Comparison of ENCODE assay signal across 8 cellular contexts in the genomic region with DNA sequence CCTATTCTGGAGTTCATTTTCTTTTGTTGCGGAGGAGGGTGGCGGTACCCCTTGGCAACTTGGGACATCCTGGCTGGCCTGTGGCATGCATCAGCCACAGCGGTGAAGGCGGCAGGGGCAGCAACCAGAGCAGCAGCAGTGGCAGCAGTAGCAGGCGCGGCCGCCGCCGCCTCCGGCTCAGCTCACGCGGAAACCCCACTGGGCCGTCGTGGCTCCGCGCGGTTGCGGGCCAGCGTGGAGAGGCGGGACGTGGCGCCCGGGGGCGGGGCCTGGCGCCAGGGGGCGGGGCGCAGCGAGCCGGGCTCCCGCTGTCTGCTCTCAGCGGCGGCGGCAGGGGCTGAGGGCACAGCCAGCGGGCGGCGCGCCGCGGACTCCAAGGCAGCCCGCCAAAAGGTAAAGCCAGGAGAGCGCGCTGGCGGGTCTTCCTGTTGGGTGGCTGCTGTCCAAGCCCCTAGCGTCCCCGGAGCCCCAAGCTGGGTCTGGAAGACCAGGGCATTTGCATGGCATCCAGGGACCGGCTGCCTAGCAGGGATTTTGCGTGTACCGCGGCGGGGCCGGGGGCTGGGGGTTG.
DNase-seq lines count a peak whose midpoint lies in the region; ATAC-seq and TF ChIP-seq lines count a peak whose summit lies in the region.

No MANE protein-coding gene starts in this region.

- H3K4me1 ChIP-seq in RWPE2 (ENCODE audit: insufficient read depth, poor library complexity, severe bottlenecking) (no peaks in the 10 kb centered on the region), left ventricle myocardium inferior (peaks cover 18% of the 10 kb centered on the region)

- intact Hi-C loops in left ventricle myocardium inferior (cut with micrococcal nuclease): no loop called here
- intact Hi-C loops in CD4-positive, alpha-beta T cell (cut with DNase I, micrococcal nuclease): no loop called here

- no peak overlapping the region for H3K27ac ChIP-seq in RWPE2 (ENCODE audit: poor library complexity, severe bottlenecking)
- no peak overlapping the region for H3K27ac ChIP-seq in left ventricle myocardium inferior (replicated peaks)
- H3K27ac ChIP-seq in CD4-positive, alpha-beta T cell (ENCODE audit: low read depth, low read length): no peak overlapping the region

- no peak for TF ChIP-seq CTCF in RWPE2 (IDR thresholded peaks at IDR 0.05; ENCODE audit: poor library complexity, severe bottlenecking)
- peak; percentile 14 for TF ChIP-seq CTCF in left ventricle myocardium inferior (IDR thresholded peaks at IDR 0.05; ENCODE audit: borderline replicate concordance)
- no peak for TF ChIP-seq CTCF in CD4-positive, alpha-beta T cell (IDR thresholded peaks at IDR 0.05)

- CTCF ChIA-PET in CD4-positive, alpha-beta T cell (lab: Charles Lee): no interaction called here

- H3K27me3 ChIP-seq in RWPE2 (ENCODE audit: insufficient read depth, poor library complexity, severe bottlenecking) (peaks cover 45% of the 10 kb centered on the region), left ventricle myocardium inferior (ENCODE audit: low read depth) (peaks cover 66% of the 10 kb centered on the region)
- H3K27me3 ChIP-seq in CD4-positive, alpha-beta T cell (ENCODE audit: control insufficient read depth, insufficient read depth, low read length): peaks cover 18% of the 10 kb centered on the region

- H3K36me3 ChIP-seq in RWPE2 (ENCODE audit: low read depth) (no peaks in the 10 kb centered on the region), left ventricle myocardium inferior (no peaks in the 10 kb centered on the region)

- no peaks in the 10 kb centered on the region for H3K4me1 Mint-ChIP-seq in CD4-positive, alpha-beta T cell (ENCODE audit: low read depth)

- no peaks in the 10 kb centered on the region for H3K36me3 Mint-ChIP-seq in CD4-positive, alpha-beta T cell (ENCODE audit: low read depth)

- POLR2A ChIA-PET in CD4-positive, alpha-beta T cell (lab: Charles Lee): no interaction called here

- H3K4me3 ChIP-seq in RWPE2 (ENCODE audit: severe bottlenecking) (no peak overlapping the region), left ventricle myocardium inferior (peak overlapping the region; percentile 69)

- peaks cover 50% of the 10 kb centered on the region for H3K27me3 Mint-ChIP-seq in CD4-positive, alpha-beta T cell

- H3K9me3 Mint-ChIP-seq in CD4-positive, alpha-beta T cell: peaks cover 2% of the 10 kb centered on the region

- DNase-seq in DMS 273 (lab: John Stamatoyannopoulos, UW; ENCODE audit: unreplicated experiment) (peak; percentile 55), DMS 273 treated with DMSO at 0.1 percent for 48 hours (lab: John Stamatoyannopoulos, UW) (no peak), RWPE2 (ENCODE audit: low spot score) (no peak), left ventricle myocardium inferior (peak; percentile 38), putamen (ENCODE audit: low spot score) (peak; percentile 50)
- DNase-seq in effector CD8-positive, alpha-beta T cell (lab: John Stamatoyannopoulos, UW): no peak
- DNase-seq in CD4-positive, alpha-beta T cell: no peak

- no peaks in the 10 kb centered on the region for H3K9me3 ChIP-seq in RWPE2 (ENCODE audit: severe bottlenecking)
- H3K9me3 ChIP-seq in left ventricle myocardium inferior (replicated peaks): no peaks in the 10 kb centered on the region
- H3K9me3 ChIP-seq in CD4-positive, alpha-beta T cell (ENCODE audit: control insufficient read depth, low read length): no peaks in the 10 kb centered on the region

- ATAC-seq in RWPE2 (ENCODE audit: low read depth) (peak; percentile 60), GM21529 (IDR thresholded peaks at IDR 0.05; ENCODE audit: unreplicated experiment) (no peak)
- ATAC-seq in CD4-positive, alpha-beta T cell (ENCODE audit: poor library complexity): no peak

- no peak overlapping the region for H3K27ac Mint-ChIP-seq in CD4-positive, alpha-beta T cell

- H3K4me3 Mint-ChIP-seq in CD4-positive, alpha-beta T cell: no peak overlapping the region

Comparison
In these comparisons a context has a peak if more than half of its experiments do, and no peak if none do; other contexts are left out.
1. DNase-seq: peak in DMS 273 (single experiment), left ventricle myocardium inferior (single experiment) and putamen (single experiment); none in DMS 273 treated with DMSO at 0.1 percent for 48 hours (single experiment), RWPE2 (single experiment), effector CD8-positive, alpha-beta T cell (single experiment) and CD4-positive, alpha-beta T cell (0 of 10).